ENCODE assay signal across 8 cellular contexts in genomic region chr11:119095066-119095880, GRCh38. TPM values are rescaled to one million over a fixed set of nuclear protein-coding genes. Genes with fewer than 3 reads are reported as not detected.
DNase-seq lines count a peak whose midpoint lies in the region; ATAC-seq and TF ChIP-seq lines count a peak whose summit lies in the region.

No MANE protein-coding gene starts in this region.

- 0% methylated on average over 13 of the region's 79 CpGs for WGBS in esophagus muscularis mucosa

- POLR2A ChIA-PET in Panc1 (lab: Charles Lee): interaction anchor here (0.6 to 0.9 kb wide), 3 partner anchors 10 to 115 kb away, joined by 3 read pairs; no protein-coding TSS in a partner anchor

- H3K4me1 Mint-ChIP-seq in activated T-cell treated with anti-CD3 and anti-CD28 coated beads, Interleukin-2, amount 50 U/mL, for 72 hours (ENCODE audit: low read depth): peaks cover 52% of the 10 kb centered on the region

- TF ChIP-seq CTCF in DND-41 (IDR thresholded peaks at IDR 0.05; ENCODE audit: borderline replicate concordance, extremely low read depth, low read length, poor library complexity, severe bottlenecking) (peak; percentile 25), Panc1 (IDR thresholded peaks at IDR 0.05) (peak; percentile 65), esophagus muscularis mucosa (IDR thresholded peaks at IDR 0.05) (peak; percentile 6 to 35 (median 25))

- H3K27ac ChIP-seq in DND-41 (ENCODE audit: low read length) (peak overlapping the region; percentile 99), KOPT-K1 (ENCODE audit: low read depth, low read length, poor library complexity, severe bottlenecking) (peak overlapping the region; percentile 96), Panc1 (ENCODE audit: low read length) (peak overlapping the region; percentile 94), esophagus muscularis mucosa (replicated peaks in 1 of 4) (peak overlapping the region; percentile 96 to 99 (median 98)), muscle layer of colon (ENCODE audit: low read depth, low read length) (peak overlapping the region; percentile 89)

- ATAC-seq in DND-41 (ENCODE audit: insufficient read depth, low read depth) (peak; percentile 79), GM21825 (IDR thresholded peaks at IDR 0.05; ENCODE audit: unreplicated experiment) (peak; percentile 77), Panc1 (peak; percentile 90)
- peak; percentile 79 to 81 for ATAC-seq in activated T-cell treated with anti-CD3 and anti-CD28 coated beads, Interleukin-2, amount 50 U/mL, for 72 hours (replicated peaks in 1 of 2)

- H3K9me3 Mint-ChIP-seq in activated T-cell treated with anti-CD3 and anti-CD28 coated beads, Interleukin-2, amount 50 U/mL, for 72 hours: no peaks in the 10 kb centered on the region

- no peaks in the 10 kb centered on the region for H3K27me3 ChIP-seq in DND-41 (ENCODE audit: insufficient read depth, low read length, poor library complexity)
- no peaks in the 10 kb centered on the region for H3K27me3 ChIP-seq in Panc1 (ENCODE audit: control insufficient read depth, insufficient read depth, low read length)
- no peaks in the 10 kb centered on the region for H3K27me3 ChIP-seq in esophagus muscularis mucosa
- no peaks in the 10 kb centered on the region for H3K27me3 ChIP-seq in muscle layer of colon (ENCODE audit: control insufficient read depth in 1 of 2, insufficient read depth in 2 of 2, low read length in 2 of 2)

- H3K27ac Mint-ChIP-seq in activated T-cell treated with anti-CD3 and anti-CD28 coated beads, Interleukin-2, amount 50 U/mL, for 72 hours: peak overlapping the region; percentile 97

- BruUV-seq in Panc1 (replicated peaks; lab: Mats Ljungman, UMichigan): no TSS peak

- H3K4me1 ChIP-seq in DND-41 (ENCODE audit: insufficient read depth, low read length) (peaks cover 47% of the 10 kb centered on the region), Panc1 (ENCODE audit: control insufficient read depth, insufficient read depth, low read length) (peaks cover 23% of the 10 kb centered on the region), esophagus muscularis mucosa (peaks cover 22 to 44% (median 32%) of the 10 kb centered on the region in 4 donors), muscle layer of colon (ENCODE audit: insufficient read depth, low read length) (peaks cover 25% of the 10 kb centered on the region)

- H3K4me2 ChIP-seq in DND-41 (ENCODE audit: insufficient read depth, low read length): peak overlapping the region; percentile 93

- no peaks in the 10 kb centered on the region for H3K27me3 Mint-ChIP-seq in activated T-cell treated with anti-CD3 and anti-CD28 coated beads, Interleukin-2, amount 50 U/mL, for 72 hours (ENCODE audit: low read depth)

- peaks cover 34% of the 10 kb centered on the region for H4K20me1 ChIP-seq in DND-41 (ENCODE audit: insufficient read depth, low read length)

- in situ Hi-C loops in Panc1 (cut with HindIII; ENCODE audit: low pct_unique_long_range_greater_than_20kb, low sequenced_read_pairs): no loop called here

- DNase-seq in DND-41 (peak; percentile 100), Panc1 (ENCODE audit: low read depth, low spot score) (peak; percentile 99), esophagus muscularis mucosa (ENCODE audit: extremely low spot score) (peak; percentile 100)
- DNase-seq in activated T-cell treated with anti-CD3 and anti-CD28 coated beads, Interleukin-2, amount 50 U/mL, for 72 hours: peak; percentile 99 to 100
- peak; percentile 98 for DNase-seq in stimulated activated CD8-positive, alpha-beta memory T cell treated with anti-CD3 and anti-CD28 coated beads, Interleukin-7, amount 100 ng/mL, for 1 hour (ENCODE audit: low read depth in 2 of 2)

- H3K4me3 ChIP-seq in DND-41 (ENCODE audit: low read depth in 1 of 2, low read length in 2 of 2) (peak overlapping the region; percentile 89 to 95), Panc1 (ENCODE audit: low read depth in 2 of 2, low read length in 2 of 2) (peak overlapping the region; percentile 81 to 94), esophagus muscularis mucosa (peak overlapping the region; percentile 68 to 85 (median 76)), muscle layer of colon (ENCODE audit: low read depth in 1 of 2, low read length in 2 of 2) (peak overlapping the region; percentile 57 to 79)

- peak overlapping the region; percentile 99 for H3K9ac ChIP-seq in DND-41 (ENCODE audit: low read depth, low read length)
- H3K9ac ChIP-seq in muscle layer of colon (ENCODE audit: low read length): peak overlapping the region; percentile 35

- TF ChIP-seq EP300 in esophagus muscularis mucosa (IDR thresholded peaks at IDR 0.05): no peak

- peaks cover 75% of the 10 kb centered on the region for H3K36me3 ChIP-seq in DND-41 (ENCODE audit: insufficient read depth, low read length)
- H3K36me3 ChIP-seq in KOPT-K1 (ENCODE audit: insufficient read depth, low read length): peaks cover 64% of the 10 kb centered on the region
- peaks cover 12% of the 10 kb centered on the region for H3K36me3 ChIP-seq in Panc1 (ENCODE audit: control insufficient read depth, insufficient read depth, low read length)
- H3K36me3 ChIP-seq in esophagus muscularis mucosa: peaks cover 8 to 44% (median 36%) of the 10 kb centered on the region in 4 donors
- H3K36me3 ChIP-seq in muscle layer of colon (ENCODE audit: insufficient read depth, low read length): peaks cover 37% of the 10 kb centered on the region

- peak overlapping the region; percentile 96 to 97 for H3K4me3 Mint-ChIP-seq in activated T-cell treated with anti-CD3 and anti-CD28 coated beads, Interleukin-2, amount 50 U/mL, for 72 hours

- intact Hi-C loops in Panc1 (cut with micrococcal nuclease; ENCODE audit: unreplicated experiment): no loop called here
- intact Hi-C loops in esophagus muscularis mucosa (cut with DNase I): no loop called here

- CTCF ChIA-PET in Panc1 (lab: Charles Lee): interaction anchor here (0.7 kb wide), 1 partner anchor 223 kb away, joined by 4 read pairs; no protein-coding TSS in a partner anchor

- H3K79me2 ChIP-seq in DND-41 (ENCODE audit: insufficient read depth, low read length): peaks cover 56% of the 10 kb centered on the region

- H3K9me3 ChIP-seq in DND-41 (ENCODE audit: insufficient read depth, low read length, severe bottlenecking) (no peaks in the 10 kb centered on the region), KOPT-K1 (ENCODE audit: insufficient read depth, low read length, poor library complexity, severe bottlenecking) (no peaks in the 10 kb centered on the region), Panc1 (ENCODE audit: control insufficient read depth, insufficient read depth, low read depth, low read length) (no peaks in the 10 kb centered on the region), esophagus muscularis mucosa (no peaks in the 10 kb centered on the region), muscle layer of colon (ENCODE audit: low read length) (no peaks in the 10 kb centered on the region)

- H2AFZ ChIP-seq in DND-41 (ENCODE audit: low read depth, low read length): peak overlapping the region; percentile 74

- TF ChIP-seq POLR2A in esophagus muscularis mucosa (IDR thresholded peaks at IDR 0.05; ENCODE audit: low read depth): peak; percentile 97

- H3K36me3 Mint-ChIP-seq in activated T-cell treated with anti-CD3 and anti-CD28 coated beads, Interleukin-2, amount 50 U/mL, for 72 hours (ENCODE audit: insufficient read depth in 2 of 2): peaks cover 25 to 30% of the 10 kb centered on the region in 2 donors

RNA-seq across cellular contexts. Expression of gene DPAGT1, which starts 6.4 kb away (rescaled TPM):
- total RNA-seq in Panc1 (2021; ENCODE audit: unreplicated experiment) (72.1 TPM), esophagus muscularis mucosa (10 to 100 TPM; 14.2 to 28.7 (median 19.9) TPM)
- 63.4 TPM for polyA plus RNA-seq in Panc1 (2012; ENCODE audit: insufficient read length)
- total RNA-seq in activated T-cell treated with anti-CD3 and anti-CD28 coated beads, Interleukin-2, amount 50 U/mL, for 72 hours: 10 to 100 TPM; 63.8 to 81.9 TPM

RNA-seq across cellular contexts. Expression of gene HMBS, which starts 10.6 kb away (rescaled TPM):
- total RNA-seq in Panc1 (2021; ENCODE audit: unreplicated experiment) (61.6 TPM), esophagus muscularis mucosa (1 to 10 TPM; 3.1 to 7.8 (median 6.1) TPM)
- 55.6 TPM for polyA plus RNA-seq in Panc1 (2012; ENCODE audit: insufficient read length)
- total RNA-seq in activated T-cell treated with anti-CD3 and anti-CD28 coated beads, Interleukin-2, amount 50 U/mL, for 72 hours: 10 to 100 TPM; 31.6 to 42.5 TPM

RNA-seq across cellular contexts. Expression of gene C2CD2L, which starts 11.9 kb away (rescaled TPM):
- total RNA-seq in Panc1 (2021; ENCODE audit: unreplicated experiment): 10.1 TPM
- 11.3 TPM for polyA plus RNA-seq in Panc1 (2012; ENCODE audit: insufficient read length)
- 10 to 100 TPM; 21.0 to 21.1 TPM for total RNA-seq in activated T-cell treated with anti-CD3 and anti-CD28 coated beads, Interleukin-2, amount 50 U/mL, for 72 hours
- total RNA-seq in esophagus muscularis mucosa: 10 to 100 TPM in 2 of 4 donors, 1 to 10 TPM in 2; 7.5 to 15.2 (median 9.4) TPM

RNA-seq across cellular contexts. Expression of gene HINFP, which starts 26.1 kb away (rescaled TPM):
- total RNA-seq in Panc1 (2021; ENCODE audit: unreplicated experiment) (52.7 TPM), esophagus muscularis mucosa (10 to 100 TPM; 22.8 to 30.8 (median 26.4) TPM)
- 34.0 TPM for polyA plus RNA-seq in Panc1 (2012; ENCODE audit: insufficient read length)
- 10 to 100 TPM; 31.9 to 34.1 TPM for total RNA-seq in activated T-cell treated with anti-CD3 and anti-CD28 coated beads, Interleukin-2, amount 50 U/mL, for 72 hours

RNA-seq across cellular contexts. Expression of gene VPS11, which starts 27.7 kb away (rescaled TPM):
- total RNA-seq in Panc1 (2021; ENCODE audit: unreplicated experiment) (28.2 TPM), esophagus muscularis mucosa (10 to 100 TPM; 27.4 to 40.2 (median 32.4) TPM)
- polyA plus RNA-seq in Panc1 (2012; ENCODE audit: insufficient read length): 28.5 TPM
- 10 to 100 TPM; 24.0 to 24.2 TPM for total RNA-seq in activated T-cell treated with anti-CD3 and anti-CD28 coated beads, Interleukin-2, amount 50 U/mL, for 72 hours

Comparison
In these comparisons a context has a peak if more than half of its experiments do, and no peak if none do; other contexts are left out.
1. Peak in every context shown above with its lines: DNase-seq, ATAC-seq, H3K4me3 ChIP-seq and H3K27ac ChIP-seq.